ENCODE assay signal across 1 cellular context in genomic region chr2:46458763-46459505, GRCh38.
TF ChIP-seq lines count a peak whose summit lies in the region.

No MANE protein-coding gene starts in this region.

TF ChIP-seq in K562, 482 proteins besides CTCF, POLR2A, EP300 and RAD21 (continued from another document):
- TF ChIP-seq ZNF512 (tag; IDR thresholded peaks at IDR 0.05) (no peak), ZBTB1 (CRISPR knock-in tag; IDR thresholded peaks at IDR 0.05; ENCODE audit: borderline replicate concordance, low read depth) (no peak), ZNF57 (CRISPR knock-in tag; IDR thresholded peaks at IDR 0.05) (no peak), CHAMP1 (IDR thresholded peaks at IDR 0.05) (no peak), ARNT (IDR thresholded peaks at IDR 0.05) (no peak), MTA3 (IDR thresholded peaks at IDR 0.05; ENCODE audit: borderline replicate concordance) (no peak), NUFIP1 (IDR thresholded peaks at IDR 0.05; ENCODE audit: partially characterized antibody) (no peak), MEIS2 (IDR thresholded peaks at IDR 0.05; ENCODE audit: partially characterized antibody) (peak; percentile 66), ZNF347 (CRISPR knock-in tag; IDR thresholded peaks at IDR 0.05; ENCODE audit: low read depth) (no peak), FOSL1 (tag; conservative IDR thresholded peaks at IDR 0.05) (no peak), HLTF (IDR thresholded peaks at IDR 0.05) (no peak), PKNOX1 (IDR thresholded peaks at IDR 0.05) (peak; percentile 55)
